Comparison of ENCODE assay signal across 8 cellular contexts in genomic region chr2:9474361-9475117, GRCh38. TPM values are rescaled to one million over a fixed set of nuclear protein-coding genes. Genes with fewer than 3 reads are reported as not detected.
DNase-seq lines count a peak whose midpoint lies in the region; ATAC-seq lines count a peak whose summit lies in the region.

IAH1 (plus strand) TSS chr2:9474551; CDS start chr2:9474567, 16 bp downstream.

- H3K4me1 ChIP-seq in right cardiac atrium (ENCODE audit: control insufficient read depth, insufficient read depth, low read length) (peaks cover 3% of the 10 kb centered on the region), aorta (ENCODE audit: control insufficient read depth in 1 of 2, insufficient read depth in 2 of 2, low read length in 2 of 2) (peaks cover 0 to 3% of the 10 kb centered on the region in 2 donors)

- peak; percentile 23 for DNase-seq in DMS79 (lab: John Stamatoyannopoulos, UW)
- peak; percentile 51 for DNase-seq in HT-29 (ENCODE audit: low spot score)
- DNase-seq in T-helper 17 cell = peak; percentile 63 to 78 (median 73)
- peak; percentile 68 to 92 (median 89) for DNase-seq in right cardiac atrium
- DNase-seq in renal cortical epithelial cell (ENCODE audit: low read depth) = no peak
- DNase-seq in aorta = peak; percentile 75 to 90

- ATAC-seq in GM21360 (IDR thresholded peaks at IDR 0.05; ENCODE audit: unreplicated experiment) (peak; percentile 57), T-helper 17 cell (peak; percentile 84), right cardiac atrium (peak; percentile 92), aorta (ENCODE audit: low FRiP score) (peak; percentile 88)

- H3K4me1 Mint-ChIP-seq in T-helper 17 cell = peaks cover 30% of the 10 kb centered on the region

- H3K36me3 ChIP-seq in aorta (ENCODE audit: control insufficient read depth in 1 of 2, insufficient read depth in 2 of 2, low read length in 1 of 2) = no peaks in the 10 kb centered on the region

- peak within 1 kb of the TSS; percentile 89 for H3K27ac ChIP-seq in angular gyrus (ENCODE audit: low read depth, low read length)
- H3K27ac ChIP-seq in right cardiac atrium (ENCODE audit: low read length) = peak within 1 kb of the TSS; percentile 83
- peak within 1 kb of the TSS; percentile 8 to 66 for H3K27ac ChIP-seq in aorta (ENCODE audit: low read depth in 1 of 2, low read length in 2 of 2)

- WGBS in right cardiac atrium = under 1% methylated on average over 95 of the region's 95 CpGs
- 0 to 1% methylated on average over 48 to 95 of the region's 95 CpGs for WGBS in aorta, 2 donors

- H3K9me3 ChIP-seq in T-helper 17 cell (ENCODE audit: control insufficient read depth, low read length, poor library complexity, severe bottlenecking) (no peaks in the 10 kb centered on the region), right cardiac atrium (ENCODE audit: control insufficient read depth, low read length) (no peaks in the 10 kb centered on the region), aorta (ENCODE audit: control insufficient read depth, low read length) (no peaks in the 10 kb centered on the region)

- H3K4me3 Mint-ChIP-seq in T-helper 17 cell = peak within 1 kb of the TSS; percentile 86

- H3K27me3 ChIP-seq in right cardiac atrium (ENCODE audit: control insufficient read depth, insufficient read depth) (no peaks in the 10 kb centered on the region), aorta (ENCODE audit: control insufficient read depth in 1 of 2, insufficient read depth in 2 of 2, low read length in 1 of 2) (no peaks in the 10 kb centered on the region)

- H3K27ac Mint-ChIP-seq in T-helper 17 cell = peak within 1 kb of the TSS; percentile 88

- intact Hi-C loops in right cardiac atrium (cut with DNase I) = no loop called here
- intact Hi-C loops in aorta (cut with DNase I) = loop anchor here in 1 of 2 donors (5.0 kb wide), 2 partner anchors 52 to 158 kb away; partner anchors contain the start of genes CPSF3, ITGB1BP1 and YWHAQ

- H3K4me3 ChIP-seq in right cardiac atrium (ENCODE audit: low read length) (peak within 1 kb of the TSS; percentile 83), aorta (ENCODE audit: low read length in 2 of 2) (peak within 1 kb of the TSS; percentile 60 to 67)

- peaks cover 2% of the 10 kb centered on the region for H3K36me3 Mint-ChIP-seq in T-helper 17 cell (ENCODE audit: low read depth)

- H3K27me3 Mint-ChIP-seq in T-helper 17 cell = no peaks in the 10 kb centered on the region

RNA-seq across cellular contexts. Expression of gene IAH1, which starts in this region (rescaled TPM):
- total RNA-seq in HT-29 (2014; rRNA removed; shearing (Covaris generic)) = 32.2 and 35.8 TPM in 2 replicates
- 10 to 100 TPM; 43.6 to 45.2 TPM for total RNA-seq in T-helper 17 cell
- total RNA-seq in right cardiac atrium = 10 to 100 TPM; 56.5 to 71.2 (median 62.4) TPM
- polyA plus RNA-seq in right cardiac atrium = 98.2 TPM
- total RNA-seq in renal cortical epithelial cell = 47.7 and 86.1 TPM in 2 replicates
- 10 to 100 TPM; 45.6 to 52.2 TPM for total RNA-seq in aorta
- 10 to 100 TPM; 64.9 to 72.9 TPM for polyA plus RNA-seq in aorta

Comparison
In these comparisons a context has a peak if more than half of its experiments do, and no peak if none do; other contexts are left out.
1. H3K27ac ChIP-seq: peak in every context shown above with its lines; median percentile 89 in angular gyrus; 83 in right cardiac atrium; 37 in aorta.